ENCODE assay signal across 1 cellular context in genomic region chr20:49278817-49279676, GRCh38.
TF ChIP-seq lines count a peak whose summit lies in the region.

No MANE protein-coding gene starts in this region.

TF ChIP-seq in HepG2, 621 proteins besides CTCF, POLR2A, EP300 and RAD21 (continued from another document and continues in another):
- TF ChIP-seq AFF4 (CRISPR knock-in tag; IDR thresholded peaks at IDR 0.05): peak; percentile 33; the same call in 1 of the 2 replicates
- no peak for TF ChIP-seq ZNF337 (CRISPR knock-in tag; IDR thresholded peaks at IDR 0.05; ENCODE audit: borderline replicate concordance, low read depth)
- TF ChIP-seq ARID5B (CRISPR knock-in tag; IDR thresholded peaks at IDR 0.05): no peak
- TF ChIP-seq TBP (CRISPR knock-in tag; IDR thresholded peaks at IDR 0.05): 0 out of 2 replicates have a peak, but pooled peaks have one; percentile 5
- no peak for TF ChIP-seq PHB2 (IDR thresholded peaks at IDR 0.05; ENCODE audit: partially characterized antibody)
- peak; percentile 13; the same call in 1 of the 2 replicates for TF ChIP-seq ZNF646 (CRISPR knock-in tag; IDR thresholded peaks at IDR 0.05)
- TF ChIP-seq ZZZ3 (CRISPR knock-in tag; IDR thresholded peaks at IDR 0.05; ENCODE audit: borderline replicate concordance): 0 out of 2 replicates have a peak, but pooled peaks have one; percentile 13
- no peak; the same call in 1 of the 2 replicates for TF ChIP-seq ZNF318 (CRISPR knock-in tag; IDR thresholded peaks at IDR 0.05)
- TF ChIP-seq ZNF512 (CRISPR knock-in tag; IDR thresholded peaks at IDR 0.05): no peak
- TF ChIP-seq ZBTB21 (CRISPR knock-in tag; IDR thresholded peaks at IDR 0.05): no peak
- no peak for TF ChIP-seq RFXANK (CRISPR knock-in tag; IDR thresholded peaks at IDR 0.05)
- no peak for TF ChIP-seq ZNF557 (CRISPR knock-in tag; IDR thresholded peaks at IDR 0.05)
- TF ChIP-seq ZNF30 (CRISPR knock-in tag; IDR thresholded peaks at IDR 0.05): 0 out of 2 replicates have a peak, but pooled peaks have one; percentile 2
- TF ChIP-seq SETDB1 (CRISPR knock-in tag; IDR thresholded peaks at IDR 0.05; ENCODE audit: borderline replicate concordance): 0 out of 2 replicates have a peak, but pooled peaks have one; percentile 17
- TF ChIP-seq MTA3 (CRISPR knock-in tag; IDR thresholded peaks at IDR 0.05): no peak; the same call in 1 of the 2 replicates
- TF ChIP-seq MAFK (conservative IDR thresholded peaks at IDR 0.05 in 1 of 2, IDR thresholded peaks at IDR 0.05 in 1 of 2; ENCODE audit: low read length in 2 of 2): peak; percentile 91 to 94
- TF ChIP-seq RNF219 (CRISPR knock-in tag; IDR thresholded peaks at IDR 0.05): no peak
- TF ChIP-seq NR3C1 (CRISPR knock-in tag; IDR thresholded peaks at IDR 0.05): no peak
- no peak; the same call in none of the 2 replicates for TF ChIP-seq GATAD2A (CRISPR knock-in tag; IDR thresholded peaks at IDR 0.05)
- no peak for TF ChIP-seq DDIT3 (CRISPR knock-in tag; IDR thresholded peaks at IDR 0.05)
- TF ChIP-seq ZBTB38 (CRISPR knock-in tag; IDR thresholded peaks at IDR 0.05): no peak
- no peak for TF ChIP-seq YY1 (IDR thresholded peaks at IDR 0.05; ENCODE audit: insufficient read depth, insufficient replicate concordance, low read depth, low read length)
- no peak; the same call in 1 of the 2 replicates for TF ChIP-seq ZMYM2 (CRISPR knock-in tag; IDR thresholded peaks at IDR 0.05)
